In the genomic region with DNA sequence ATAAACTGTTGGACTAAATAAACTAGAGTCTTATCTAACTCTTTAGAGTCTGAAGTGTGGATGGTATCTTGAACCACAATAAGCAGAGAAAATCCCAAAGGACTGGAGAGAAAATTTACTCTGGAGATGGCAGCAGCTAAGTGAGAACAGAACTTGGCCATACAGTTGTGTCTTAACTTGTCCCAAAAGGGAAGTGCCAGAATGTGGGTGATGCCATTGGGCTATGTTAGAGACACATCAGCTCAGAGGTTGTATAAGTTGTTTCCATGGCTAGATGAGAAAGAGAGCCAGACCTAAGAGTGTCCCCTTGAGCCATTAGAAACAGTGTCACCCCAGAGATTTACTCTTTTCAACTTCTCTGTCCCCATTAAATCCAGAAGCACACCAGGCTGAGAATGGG, we compare ENCODE assay signal across 14 cellular contexts. TPM values are rescaled to one million over a fixed set of nuclear protein-coding genes. Genes with fewer than 3 reads are reported as not detected.
A peak's percentile ranks its signal among the peaks of the same experiment; 100 is the strongest.
DNase-seq lines count a peak whose midpoint lies in the region; ATAC-seq and TF ChIP-seq lines count a peak whose summit lies in the region.
"Had no signal": no experiment of that assay in that cellular context is flagged by ENCODE, and none has a peak within 500 bp of the region (broad histone marks: within the 10 kb centered on the region; RNA-seq: fewer than 3 reads in every experiment).

No MANE protein-coding gene starts in this region.

- no peak overlapping the region for H3K27ac ChIP-seq in mammary epithelial cell (ENCODE audit: insufficient read depth, low read depth, low read length)
- no peak overlapping the region for H3K27ac ChIP-seq in brain microvascular endothelial cell

- no peak for DNase-seq in natural killer cell treated with Interleukin-12 subunit alpha and Interleukin-12 subunit beta and Interleukin-15 and Interleukin-18, amount 100 ng/mL, for 72 hours (ENCODE audit: low spot score)
- DNase-seq in natural killer cell (no peak), mammary epithelial cell (peak; percentile 42), brain microvascular endothelial cell (no peak)
- DNase-seq in activated CD8-positive, alpha-beta memory T cell treated with anti-CD3 and anti-CD28 coated beads for 24 hours, result no peak
- DNase-seq in stimulated activated naive CD8-positive, alpha-beta T cell treated with anti-CD3 and anti-CD28 coated beads, Interleukin-15, amount 100 ng/mL, for 72 hours, result no peak
- DNase-seq: Calu3, glutamatergic neuron, NCI-H1436, NCI-H510A treated with DMSO at 0.1 percent for 48 hours had no signal

- no peaks in the 10 kb centered on the region for H3K9me3 Mint-ChIP-seq in natural killer cell treated with Interleukin-12 subunit alpha and Interleukin-12 subunit beta and Interleukin-15 and Interleukin-18, amount 100 ng/mL, for 72 hours
- H3K9me3 Mint-ChIP-seq in natural killer cell (no peaks in the 10 kb centered on the region), nephron (no peaks in the 10 kb centered on the region)
- no peaks in the 10 kb centered on the region for H3K9me3 Mint-ChIP-seq in stimulated activated naive CD8-positive, alpha-beta T cell treated with anti-CD3 and anti-CD28 coated beads, Interleukin-15, amount 100 ng/mL, for 72 hours
- H3K9me3 Mint-ChIP-seq: brain had no signal

- dilution Hi-C loops in mammary epithelial cell (cut with HindIII; ENCODE audit: low sequenced_read_pairs), result no loop called here

- H3K27ac Mint-ChIP-seq in natural killer cell treated with Interleukin-12 subunit alpha and Interleukin-12 subunit beta and Interleukin-15 and Interleukin-18, amount 100 ng/mL, for 72 hours, result peak overlapping the region; percentile 53 to 95
- H3K27ac Mint-ChIP-seq in natural killer cell (no peak overlapping the region), nephron (peak overlapping the region; percentile 22 to 70 (median 30))
- H3K27ac Mint-ChIP-seq in stimulated activated naive CD8-positive, alpha-beta T cell treated with anti-CD3 and anti-CD28 coated beads, Interleukin-15, amount 100 ng/mL, for 72 hours, result no peak overlapping the region

- TF ChIP-seq CTCF in natural killer cell (IDR thresholded peaks at IDR 0.05) (no peak), mammary epithelial cell (conservative IDR thresholded peaks at IDR 0.05 in 1 of 2, IDR thresholded peaks at IDR 0.05 in 1 of 2; ENCODE audit: extremely low read depth in 1 of 2, insufficient read depth in 1 of 2, low read depth in 1 of 2, low read length in 2 of 2) (no peak), nephron (IDR thresholded peaks at IDR 0.05; ENCODE audit: unreplicated experiment in 3 of 3) (no peak), brain microvascular endothelial cell (IDR thresholded peaks at IDR 0.05; ENCODE audit: low read depth, low read length, missing control alignments) (no peak)

- CTCF ChIA-PET in mammary epithelial cell (lab: Charles Lee; ENCODE audit: low non-redundant PET), result no interaction called here

- H3K4me2 ChIP-seq in mammary epithelial cell (ENCODE audit: insufficient read depth, low read depth, low read length), result peak overlapping the region; percentile 50

- H3K4me1 ChIP-seq in mammary epithelial cell (ENCODE audit: insufficient read depth, low read length), result peaks cover 45% of the 10 kb centered on the region

- H3K4me3 Mint-ChIP-seq in natural killer cell treated with Interleukin-12 subunit alpha and Interleukin-12 subunit beta and Interleukin-15 and Interleukin-18, amount 100 ng/mL, for 72 hours, result peak overlapping the region; percentile 5
- H3K4me3 Mint-ChIP-seq in natural killer cell (no peak overlapping the region), nephron (no peak overlapping the region)
- H3K4me3 Mint-ChIP-seq in stimulated activated naive CD8-positive, alpha-beta T cell treated with anti-CD3 and anti-CD28 coated beads, Interleukin-15, amount 100 ng/mL, for 72 hours, result no peak overlapping the region
- H3K4me3 Mint-ChIP-seq: brain had no signal

- H3K36me3 Mint-ChIP-seq in natural killer cell treated with Interleukin-12 subunit alpha and Interleukin-12 subunit beta and Interleukin-15 and Interleukin-18, amount 100 ng/mL, for 72 hours, result peaks cover 5% of the 10 kb centered on the region
- no peaks in the 10 kb centered on the region for H3K36me3 Mint-ChIP-seq in natural killer cell
- H3K36me3 Mint-ChIP-seq in nephron (ENCODE audit: low read depth), result peaks cover 6% of the 10 kb centered on the region

- H3K9me3 ChIP-seq in mammary epithelial cell (replicated peaks; ENCODE audit: insufficient read depth, low read length), result no peaks in the 10 kb centered on the region

- H3K9ac ChIP-seq in mammary epithelial cell (ENCODE audit: insufficient read depth, low read length), result no peak overlapping the region

- no TSS peak for BruUV-seq in mammary epithelial cell (replicated peaks; lab: Mats Ljungman, UMichigan)

- H3K36me3 ChIP-seq in mammary epithelial cell (ENCODE audit: insufficient read depth, low read length), result no peaks in the 10 kb centered on the region
- H3K36me3 ChIP-seq in brain microvascular endothelial cell (replicated peaks), result no peaks in the 10 kb centered on the region

- no peaks in the 10 kb centered on the region for H4K20me1 ChIP-seq in mammary epithelial cell (ENCODE audit: insufficient read depth, low read length)

- intact Hi-C loops in natural killer cell (cut with micrococcal nuclease), result no loop called here
- intact Hi-C loops in mammary epithelial cell (cut with micrococcal nuclease), result no loop called here

- H3K4me3 ChIP-seq in mammary epithelial cell (replicated peaks in 1 of 3; ENCODE audit: insufficient read depth in 1 of 3, low read depth in 2 of 3, low read length in 3 of 3), result no peak overlapping the region
- H3K4me3 ChIP-seq in brain microvascular endothelial cell (ENCODE audit: low read depth, low read length), result no peak overlapping the region
- H3K4me3 ChIP-seq: skin epidermis had no signal

- peaks cover 59 to 68% of the 10 kb centered on the region in 2 donors for H3K4me1 Mint-ChIP-seq in natural killer cell treated with Interleukin-12 subunit alpha and Interleukin-12 subunit beta and Interleukin-15 and Interleukin-18, amount 100 ng/mL, for 72 hours (ENCODE audit: low read depth in 2 of 2)
- H3K4me1 Mint-ChIP-seq in natural killer cell, result peaks cover 66 to 69% of the 10 kb centered on the region in 2 donors
- H3K4me1 Mint-ChIP-seq in nephron, result peaks cover 77% of the 10 kb centered on the region
- H3K4me1 Mint-ChIP-seq in stimulated activated naive CD8-positive, alpha-beta T cell treated with anti-CD3 and anti-CD28 coated beads, Interleukin-15, amount 100 ng/mL, for 72 hours, result peaks cover 31% of the 10 kb centered on the region

- no peak overlapping the region for H2AFZ ChIP-seq in mammary epithelial cell (ENCODE audit: low read depth, low read length)

- H3K79me2 ChIP-seq in mammary epithelial cell (ENCODE audit: insufficient read depth, low read length), result peaks cover 83% of the 10 kb centered on the region

- no peak for ATAC-seq in natural killer cell treated with Interleukin-12 subunit alpha and Interleukin-12 subunit beta and Interleukin-15 and Interleukin-18, amount 100 ng/mL, for 72 hours
- ATAC-seq in natural killer cell, result no peak
- ATAC-seq in GM19395 (IDR thresholded peaks at IDR 0.05; ENCODE audit: unreplicated experiment), result no peak
- ATAC-seq in stimulated activated naive CD8-positive, alpha-beta T cell treated with anti-CD3 and anti-CD28 coated beads, Interleukin-15, amount 100 ng/mL, for 72 hours, result no peak

- H3K27me3 ChIP-seq in mammary epithelial cell (ENCODE audit: insufficient read depth, low read length) (no peaks in the 10 kb centered on the region), brain microvascular endothelial cell (replicated peaks) (no peaks in the 10 kb centered on the region)

- in situ Hi-C loops in mammary epithelial cell (cut with MboI; ENCODE audit: low sequenced_read_pairs in 2 of 2) (no loop called here), brain microvascular endothelial cell (cut with HindIII; ENCODE audit: low pct_ligation_motif_present, low sequenced_read_pairs) (no loop called here)

- no peaks in the 10 kb centered on the region for H3K27me3 Mint-ChIP-seq in natural killer cell treated with Interleukin-12 subunit alpha and Interleukin-12 subunit beta and Interleukin-15 and Interleukin-18, amount 100 ng/mL, for 72 hours
- no peaks in the 10 kb centered on the region for H3K27me3 Mint-ChIP-seq in natural killer cell (ENCODE audit: low read depth in 2 of 2)
- no peaks in the 10 kb centered on the region for H3K27me3 Mint-ChIP-seq in nephron (ENCODE audit: low read depth)
- H3K27me3 Mint-ChIP-seq in stimulated activated naive CD8-positive, alpha-beta T cell treated with anti-CD3 and anti-CD28 coated beads, Interleukin-15, amount 100 ng/mL, for 72 hours, result no peaks in the 10 kb centered on the region
- H3K27me3 Mint-ChIP-seq: brain had no signal

RNA-seq across cellular contexts. Expression of a gene that starts 36.2 kb away (rescaled TPM):
- total RNA-seq in natural killer cell treated with Interleukin-12 subunit alpha and Interleukin-12 subunit beta and Interleukin-15 and Interleukin-18, amount 100 ng/mL, for 72 hours, result 10 to 100 TPM; 17.8 to 20.6 TPM
- 10 to 100 TPM; 43.1 to 70.4 (median 51.3) TPM for total RNA-seq in natural killer cell
- total RNA-seq in mammary epithelial cell, result 10 to 100 TPM; 31.2 to 53.5 TPM
- polyA plus RNA-seq in mammary epithelial cell, result 23.3 TPM
- 73.1 TPM for polyA minus RNA-seq in mammary epithelial cell

Comparison
In these comparisons a context has a peak if more than half of its experiments do, and no peak if none do; other contexts are left out.
1. H3K27ac Mint-ChIP-seq: peak in natural killer cell treated with Interleukin-12 subunit alpha and Interleukin-12 subunit beta and Interleukin-15 and Interleukin-18, amount 100 ng/mL, for 72 hours (2 of 2) and nephron (3 of 3); none in natural killer cell (0 of 2) and stimulated activated naive CD8-positive, alpha-beta T cell treated with anti-CD3 and anti-CD28 coated beads, Interleukin-15, amount 100 ng/mL, for 72 hours (0 of 2).